In the genomic region with DNA sequence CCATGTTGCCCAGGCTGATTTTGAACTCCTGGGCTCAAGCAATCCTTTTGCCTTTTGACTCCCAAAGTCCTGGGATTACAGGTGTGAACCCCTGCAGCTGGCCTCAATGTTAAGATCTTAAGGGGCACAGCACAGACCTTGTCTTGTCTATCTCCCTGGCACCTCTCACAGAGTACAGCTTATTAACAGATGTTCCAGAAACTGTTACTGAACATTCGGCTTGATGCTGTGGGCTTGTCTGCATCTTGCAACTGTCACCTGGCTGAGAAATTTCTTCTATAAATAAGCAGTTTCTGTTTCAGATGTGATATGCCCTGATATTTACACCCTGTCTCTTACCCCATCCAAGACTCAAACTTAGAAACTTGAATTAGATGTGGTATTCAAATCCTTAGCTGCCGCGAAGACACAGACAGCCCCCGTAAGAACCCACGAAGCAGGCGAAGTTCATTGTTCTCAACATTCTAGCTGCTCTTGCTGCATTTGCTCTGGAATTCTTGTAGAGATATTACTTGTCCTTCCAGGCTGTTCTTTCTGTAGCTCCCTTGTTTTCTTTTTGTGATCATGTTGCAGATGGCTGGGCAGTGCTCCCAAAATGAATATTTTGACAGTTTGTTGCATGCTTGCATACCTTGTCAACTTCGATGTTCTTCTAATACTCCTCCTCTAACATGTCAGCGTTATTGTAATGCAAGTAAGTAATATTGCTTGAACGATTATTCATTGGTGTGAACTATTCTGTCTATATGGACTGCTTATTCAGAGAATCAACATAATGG, we compare ENCODE assay signal across 11 cellular contexts. TPM values are rescaled to one million over a fixed set of nuclear protein-coding genes. Genes with fewer than 3 reads are reported as not detected.
DNase-seq lines count a peak whose midpoint lies in the region; ATAC-seq and TF ChIP-seq lines count a peak whose summit lies in the region.
"Had no signal": no experiment of that assay in that cellular context is flagged by ENCODE, and none has a peak within 500 bp of the region (broad histone marks: within the 10 kb centered on the region; RNA-seq: fewer than 3 reads in every experiment).

Gene TNFRSF17, plus strand, starts transcription at position 450 of the 779 bp plus-strand sequence. Its CDS starts 115 bp downstream, at position 565.

- no peaks in the 10 kb centered on the region for H3K36me3 Mint-ChIP-seq in T-helper 17 cell (ENCODE audit: low read depth)

- no peak within 1 kb of the TSS for H3K4me3 Mint-ChIP-seq in T-helper 17 cell
- H3K4me3 Mint-ChIP-seq: neural crest cell had no signal

- H3K36me3 ChIP-seq in OCI-LY3 (replicated peaks; ENCODE audit: low read depth, low read length) = no peaks in the 10 kb centered on the region

- peak within 1 kb of the TSS; percentile 95 for H3K27ac ChIP-seq in OCI-LY3 (ENCODE audit: low read length)

- H3K4me3 ChIP-seq in AG10803 (ENCODE audit: low read length) = no peak within 1 kb of the TSS
- H3K4me3 ChIP-seq in OCI-LY3 (ENCODE audit: low read length) = peak within 1 kb of the TSS; percentile 73

- no peak for TF ChIP-seq CTCF in AG10803 (conservative IDR thresholded peaks at IDR 0.05; ENCODE audit: low read length)
- no peak for TF ChIP-seq CTCF in OCI-LY3 (IDR thresholded peaks at IDR 0.05; ENCODE audit: low read depth, low read length)

- no peaks in the 10 kb centered on the region for H4K20me1 ChIP-seq in OCI-LY3 (ENCODE audit: insufficient read depth, low read length)

- no peaks in the 10 kb centered on the region for H3K27me3 Mint-ChIP-seq in T-helper 17 cell

- ATAC-seq in GM19035 (IDR thresholded peaks at IDR 0.05; ENCODE audit: unreplicated experiment) (peak; percentile 73), HG02840 (IDR thresholded peaks at IDR 0.05; ENCODE audit: low FRiP score, unreplicated experiment) (peak; percentile 64), T-helper 17 cell (no peak)

- peaks cover 49% of the 10 kb centered on the region for H3K4me1 ChIP-seq in OCI-LY3 (ENCODE audit: low read length)

- peak within 1 kb of the TSS; percentile 96 for H3K4me2 ChIP-seq in OCI-LY3 (ENCODE audit: low read length)

- H3K9ac ChIP-seq in OCI-LY3 (ENCODE audit: low read length) = peak within 1 kb of the TSS; percentile 67

- peaks cover 4% of the 10 kb centered on the region for H3K4me1 Mint-ChIP-seq in T-helper 17 cell
- H3K4me1 Mint-ChIP-seq: neural crest cell had no signal

- H3K27me3 ChIP-seq in OCI-LY3 (ENCODE audit: low read depth, low read length) = no peaks in the 10 kb centered on the region

- H3K9me3 ChIP-seq in OCI-LY3 (ENCODE audit: insufficient read depth, low read length) = no peaks in the 10 kb centered on the region
- H3K9me3 ChIP-seq in T-helper 17 cell (ENCODE audit: control insufficient read depth, low read length, poor library complexity, severe bottlenecking) = no peaks in the 10 kb centered on the region

- DNase-seq in AG10803 (ENCODE audit: low read depth) = peak; percentile 55
- no peak for DNase-seq in middle frontal gyrus (ENCODE audit: extremely low spot score, low spot score)
- DNase-seq in T-helper 17 cell = no peak
- no peak for DNase-seq in NCI-H2196 treated with DMSO at 0.1 percent for 48 hours (lab: John Stamatoyannopoulos, UW; ENCODE audit: unreplicated experiment)
- DNase-seq in ecto neural progenitor cell (ENCODE audit: low spot score) = no peak
- DNase-seq: activated effector memory CD4-positive, alpha-beta T cell treated with Interleukin-2 at 50 U/mL for 16 hours; SHP77 had no signal

- no peaks in the 10 kb centered on the region for H3K79me2 ChIP-seq in OCI-LY3 (ENCODE audit: low read length)

- H3K27ac Mint-ChIP-seq in T-helper 17 cell = no peak within 1 kb of the TSS

- H2AFZ ChIP-seq in OCI-LY3 (ENCODE audit: low read depth, low read length) = no peak within 1 kb of the TSS

RNA-seq across cellular contexts. Expression of gene TNFRSF17, which starts in this region (rescaled TPM):
- under 1 TPM in 1 of 2 donors, not detected in 1; 0.45 TPM for total RNA-seq in T-helper 17 cell
- total RNA-seq: neural crest cell had no signal
